In the genomic region with DNA sequence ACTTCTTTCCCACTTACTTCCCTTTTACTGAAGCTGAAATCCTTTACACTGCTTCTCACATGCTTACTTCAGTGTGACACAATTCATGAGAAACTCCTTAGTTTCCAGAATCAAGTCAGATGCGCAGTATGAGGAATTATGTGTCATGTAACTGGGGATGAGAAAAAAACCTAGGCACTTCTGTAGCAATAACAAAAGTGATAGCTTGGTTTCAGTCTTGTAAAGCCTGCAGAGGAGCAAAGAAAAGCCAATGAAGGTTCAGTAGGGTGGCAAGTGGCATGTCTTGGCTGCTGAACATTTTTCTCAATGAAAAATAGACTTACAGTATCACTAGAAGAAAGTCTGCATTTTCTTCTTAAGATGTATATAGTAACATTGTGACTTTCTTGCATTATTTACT, we compare ENCODE assay signal across 17 cellular contexts.
DNase-seq lines count a peak whose midpoint lies in the region; ATAC-seq and TF ChIP-seq lines count a peak whose summit lies in the region.
"Had no signal": no experiment of that assay in that cellular context is flagged by ENCODE, and none has a peak within 500 bp of the region (broad histone marks: within the 10 kb centered on the region; RNA-seq: fewer than 3 reads in every experiment).

No MANE protein-coding gene starts in this region.

- H4K20me1 ChIP-seq in SU-DHL-6 (ENCODE audit: low read depth, low read length) = no peaks in the 10 kb centered on the region

- no peak overlapping the region for H3K4me3 Mint-ChIP-seq in stimulated activated effector memory CD8-positive, alpha-beta T cell treated with anti-CD3 and anti-CD28 coated beads, Interleukin-12 subunit alpha, Interleukin-12 subunit beta, amount 100 ng/mL, for 72 hours

- H3F3A ChIP-seq in SU-DHL-6 (ENCODE audit: insufficient read depth) = no peaks in the 10 kb centered on the region

- no peaks in the 10 kb centered on the region for H3K4me1 ChIP-seq in upper lobe of right lung

- intact Hi-C loops in upper lobe of right lung (cut with DNase I) = no loop called here

- no peak for TF ChIP-seq CTCF in SU-DHL-6 (IDR thresholded peaks at IDR 0.05; ENCODE audit: insufficient read depth, low read length, poor library complexity, severe bottlenecking)
- TF ChIP-seq CTCF in upper lobe of right lung (IDR thresholded peaks at IDR 0.05) = no peak

- no peaks in the 10 kb centered on the region for H3K36me3 ChIP-seq in SU-DHL-6 (ENCODE audit: low read length)
- no peaks in the 10 kb centered on the region for H3K36me3 ChIP-seq in upper lobe of right lung

- H3K4me3 ChIP-seq in SU-DHL-6 (ENCODE audit: insufficient read depth, low read length, poor library complexity, severe bottlenecking) (no peak overlapping the region), upper lobe of right lung (no peak overlapping the region)

- no peak overlapping the region for H3K9ac ChIP-seq in SU-DHL-6 (ENCODE audit: low read length)

- peaks cover 8% of the 10 kb centered on the region for H3K9me3 Mint-ChIP-seq in stimulated activated effector memory CD8-positive, alpha-beta T cell treated with anti-CD3 and anti-CD28 coated beads, Interleukin-12 subunit alpha, Interleukin-12 subunit beta, amount 100 ng/mL, for 72 hours

- ATAC-seq in GM19463 (IDR thresholded peaks at IDR 0.05; ENCODE audit: unreplicated experiment) (peak; percentile 47), upper lobe of right lung (peak; percentile 46)
- ATAC-seq in stimulated activated effector memory CD8-positive, alpha-beta T cell treated with anti-CD3 and anti-CD28 coated beads, Interleukin-12 subunit alpha, Interleukin-12 subunit beta, amount 100 ng/mL, for 72 hours = no peak

- peak overlapping the region; percentile 48 for H3K4me2 ChIP-seq in SU-DHL-6 (ENCODE audit: low read depth, low read length, poor library complexity, severe bottlenecking)

- H3K27ac ChIP-seq in SU-DHL-6 (ENCODE audit: low read depth, low read length) (no peak overlapping the region), upper lobe of right lung (no peak overlapping the region)

- DNase-seq in HT1080 (ENCODE audit: low read depth) (peak; percentile 2), upper lobe of right lung (no peak), pons (ENCODE audit: low spot score) (no peak)
- no peak for DNase-seq in stimulated activated effector memory CD8-positive, alpha-beta T cell treated with anti-CD3 and anti-CD28 coated beads, Interleukin-12 subunit alpha, Interleukin-12 subunit beta, amount 100 ng/mL, for 72 hours (ENCODE audit: low spot score in 2 of 2)
- no peak for DNase-seq in stimulated activated CD8-positive, alpha-beta memory T cell treated with anti-CD3 and anti-CD28 coated beads, Interleukin-4, amount 100 ng/mL, for 48 hours
- DNase-seq: COR-L47, DMS153, H7, MM.1S, NCI-H1105 treated with DMSO at 0.1 percent for 48 hours, NCI-H1694 treated with DMSO at 0.1 percent for 48 hours, NCI-H2107, NCI-H2227 treated with DMSO at 0.1 percent for 48 hours, NCI-H524, SHP77 treated with DMSO at 0.1 percent for 48 hours had no signal

- peak overlapping the region; percentile 81 for H2AFZ ChIP-seq in SU-DHL-6 (ENCODE audit: low read depth, low read length, severe bottlenecking)

- H3K36me3 Mint-ChIP-seq in stimulated activated effector memory CD8-positive, alpha-beta T cell treated with anti-CD3 and anti-CD28 coated beads, Interleukin-12 subunit alpha, Interleukin-12 subunit beta, amount 100 ng/mL, for 72 hours = no peaks in the 10 kb centered on the region

- no peaks in the 10 kb centered on the region for H3K79me2 ChIP-seq in SU-DHL-6 (ENCODE audit: insufficient read depth, low read length)

- H3K27ac Mint-ChIP-seq in stimulated activated effector memory CD8-positive, alpha-beta T cell treated with anti-CD3 and anti-CD28 coated beads, Interleukin-12 subunit alpha, Interleukin-12 subunit beta, amount 100 ng/mL, for 72 hours = no peak overlapping the region

- no peaks in the 10 kb centered on the region for H3K4me1 Mint-ChIP-seq in stimulated activated effector memory CD8-positive, alpha-beta T cell treated with anti-CD3 and anti-CD28 coated beads, Interleukin-12 subunit alpha, Interleukin-12 subunit beta, amount 100 ng/mL, for 72 hours

- no peaks in the 10 kb centered on the region for H3K27me3 ChIP-seq in SU-DHL-6 (ENCODE audit: low read length)
- H3K27me3 ChIP-seq in upper lobe of right lung = no peaks in the 10 kb centered on the region

- H3K9me3 ChIP-seq in SU-DHL-6 (ENCODE audit: insufficient read depth, low read length) (no peaks in the 10 kb centered on the region), upper lobe of right lung (no peaks in the 10 kb centered on the region)

- H3K9me2 ChIP-seq in SU-DHL-6 (replicated peaks; ENCODE audit: insufficient read depth, low read length) = no peaks in the 10 kb centered on the region
